ENCODE assay signal across 12 cellular contexts in the genomic region with DNA sequence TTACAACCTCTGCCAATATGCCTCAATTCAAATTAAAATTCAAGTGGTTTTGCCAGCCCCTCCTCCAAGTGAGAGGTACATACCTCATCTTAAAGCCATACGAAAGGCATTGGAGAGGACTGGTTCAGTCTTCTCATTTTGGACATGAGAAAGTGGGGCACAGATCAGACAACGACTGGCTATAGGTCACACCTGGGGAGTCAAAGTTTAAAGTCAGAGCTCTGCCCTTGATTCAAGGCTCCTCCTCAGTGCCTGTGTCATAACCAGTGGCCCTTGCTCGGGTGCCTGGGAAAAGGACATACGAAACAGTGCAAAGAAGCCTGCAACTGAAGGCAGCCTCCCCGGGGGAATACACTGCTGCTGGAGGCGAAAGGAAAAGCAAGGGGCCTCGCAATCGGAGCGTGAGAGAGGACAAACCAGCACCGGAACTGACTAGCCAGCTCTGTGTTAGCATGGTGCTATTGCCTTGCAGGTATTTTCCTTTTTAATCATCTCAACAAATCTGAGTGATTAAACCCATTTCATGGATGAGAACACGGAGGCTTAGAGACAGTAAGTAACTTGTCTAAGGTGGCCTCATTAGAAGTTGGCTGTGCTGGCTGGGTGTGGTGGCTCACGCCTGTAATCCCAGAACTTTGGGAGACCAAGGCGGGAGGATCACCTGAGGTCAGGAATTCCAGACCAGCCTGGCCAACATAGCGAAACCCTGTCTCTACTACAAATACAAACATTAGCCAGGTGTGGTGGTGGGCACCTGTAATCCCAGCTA. TPM values are rescaled to one million over a fixed set of nuclear protein-coding genes. Genes with fewer than 3 reads are reported as not detected.
DNase-seq lines count a peak whose midpoint lies in the region; ATAC-seq, FAIRE-seq and TF ChIP-seq lines count a peak whose summit lies in the region.
"Had no signal": no experiment of that assay in that cellular context is flagged by ENCODE, and none has a peak within 500 bp of the region (broad histone marks: within the 10 kb centered on the region; RNA-seq: fewer than 3 reads in every experiment).

No MANE protein-coding gene starts in this region.

- no peak overlapping the region for H3K18ac ChIP-seq in H1 (ENCODE audit: extremely low read depth, low read length)

- ATAC-seq in Right ventricle myocardium inferior = no peak

- peak overlapping the region; percentile 51; the same call in 1 of the 2 replicates for H3K4me2 ChIP-seq in OCI-LY1 (ENCODE audit: low read length)
- peak overlapping the region in 1 of 2 experiments; percentile 77; a peak in 2 of 4 replicates for H3K4me2 ChIP-seq in H1 (ENCODE audit: insufficient read depth in 1 of 2, low read depth in 2 of 2, low read length in 2 of 2)
- no peak overlapping the region for H3K4me2 ChIP-seq in parathyroid adenoma (ENCODE audit: low read length)

- intact Hi-C loops in Right ventricle myocardium inferior (cut with DNase I) (no loop called here), cardiac septum (cut with DNase I) (no loop called here)

- H3K9me3 ChIP-seq in OCI-LY1 (ENCODE audit: low read length) = no peaks in the 10 kb centered on the region
- H3K9me3 ChIP-seq in H1 (ENCODE audit: insufficient read depth in 2 of 2, low read depth in 1 of 2, low read length in 1 of 2) = no peaks in the 10 kb centered on the region
- no peaks in the 10 kb centered on the region for H3K9me3 ChIP-seq in parathyroid adenoma (ENCODE audit: control insufficient read depth, low read length)
- H3K9me3 ChIP-seq: body of pancreas, suprapubic skin had no signal

- FAIRE-seq in H1 (lab: Jason Lieb, UNC) = no peak

- no peak overlapping the region for H2AK5ac ChIP-seq in H1 (ENCODE audit: low read depth, low read length)

- H3K79me1 ChIP-seq in H1 (ENCODE audit: low read depth, low read length) = no peaks in the 10 kb centered on the region; the same call in 1 of the 2 replicates

- H3F3A ChIP-seq in OCI-LY1 (ENCODE audit: insufficient read depth, low read length) = no peaks in the 10 kb centered on the region

- no peak overlapping the region for H3K4ac ChIP-seq in H1 (replicated peaks; ENCODE audit: insufficient read length, low read depth, low read length)

- H4K91ac ChIP-seq in H1 (replicated peaks; ENCODE audit: insufficient read length, low read length) = peak overlapping the region; percentile 42

- WGBS in H1 (ENCODE audit: extremely low coverage in 1 of 2, insufficient coverage in 1 of 2, insufficient read length in 1 of 2, insufficient replicate concordance in 2 of 2, low coverage in 1 of 2, low lambda C conversion rate in 2 of 2, missing lambda C conversion rate in 1 of 2), 2 experiments = 78% methylated on average over 14 of the region's 14 CpGs; no CpG with 5 or more reads in 1 of the 2 experiments

- H3K79me2 ChIP-seq in OCI-LY1 (ENCODE audit: insufficient read depth, low read length) = peaks cover 39% of the 10 kb centered on the region
- H3K79me2 ChIP-seq in H1 (ENCODE audit: control insufficient read depth in 1 of 2, insufficient read depth in 2 of 2, low read length in 2 of 2) = peaks cover 29 to 47% of the 10 kb centered on the region in 2 experiments
- peaks cover 39% of the 10 kb centered on the region for H3K79me2 ChIP-seq in parathyroid adenoma

- peaks cover 2% of the 10 kb centered on the region for H3K23me2 ChIP-seq in H1 (ENCODE audit: low read depth, low read length)

- no peak overlapping the region for H4K5ac ChIP-seq in H1 (ENCODE audit: insufficient read length, low read depth, low read length)

- no peak overlapping the region for H3K56ac ChIP-seq in H1 (replicated peaks; ENCODE audit: insufficient read length, low read depth, low read length)

- H4K8ac ChIP-seq in H1 (ENCODE audit: extremely low read depth, insufficient read depth, low read length) = no peak overlapping the region

- no peak overlapping the region for H2BK20ac ChIP-seq in H1 (ENCODE audit: low read length)

- no peak for TF ChIP-seq POLR2A in H1 (IDR thresholded peaks at IDR 0.05; ENCODE audit: control extremely low read depth in 1 of 2, low read depth in 2 of 2, low read length in 2 of 2)

- no peak overlapping the region for H3K14ac ChIP-seq in H1 (ENCODE audit: insufficient read length)

- H4K20me1 ChIP-seq in OCI-LY1 (ENCODE audit: insufficient read depth, low read length) (no peaks in the 10 kb centered on the region), H1 (replicated peaks in 1 of 2; ENCODE audit: control insufficient read depth in 1 of 2, insufficient read depth in 2 of 2, low read length in 2 of 2) (peaks cover 3% of the 10 kb centered on the region in 2 experiments)

- no peak overlapping the region for H2BK120ac ChIP-seq in H1 (replicated peaks; ENCODE audit: low read depth, low read length)

- H2BK5ac ChIP-seq in H1 (ENCODE audit: low read depth, low read length) = no peak overlapping the region

- H2AFZ ChIP-seq in OCI-LY1 (ENCODE audit: low read length) (peak overlapping the region; percentile 58), H1 (ENCODE audit: low read length) (0 out of 2 replicates have a peak overlapping the region, but pooled peaks have one; percentile 49), parathyroid adenoma (peak overlapping the region; percentile 99)

- H3K23ac ChIP-seq in H1 (ENCODE audit: insufficient read length) = no peak overlapping the region

- H3K27me3 ChIP-seq in OCI-LY1 (ENCODE audit: insufficient read depth, low read length) = no peaks in the 10 kb centered on the region
- no peaks in the 10 kb centered on the region for H3K27me3 ChIP-seq in H1 (replicated peaks in 1 of 4; ENCODE audit: control insufficient read depth in 3 of 4, extremely low read depth in 1 of 4, insufficient read depth in 3 of 4, low read length in 3 of 4)
- no peaks in the 10 kb centered on the region for H3K27me3 ChIP-seq in parathyroid adenoma (ENCODE audit: control insufficient read depth, insufficient read depth, low read length)
- H3K27me3 ChIP-seq: body of pancreas, suprapubic skin had no signal

- H3K36me3 ChIP-seq in OCI-LY1 (ENCODE audit: insufficient read depth, low read length) = peaks cover 22% of the 10 kb centered on the region
- no peaks in the 10 kb centered on the region; a peak in 1 of 8 replicates for H3K36me3 ChIP-seq in H1 (ENCODE audit: control insufficient read depth in 2 of 4, insufficient read depth in 4 of 4, low read length in 3 of 4)
- H3K36me3 ChIP-seq in parathyroid adenoma (ENCODE audit: control insufficient read depth, insufficient read depth, low read length) = no peaks in the 10 kb centered on the region
- H3K36me3 ChIP-seq: suprapubic skin had no signal

- no peak for TF ChIP-seq EP300 in H1 (IDR thresholded peaks at IDR 0.05; ENCODE audit: borderline replicate concordance in 1 of 2, low read depth in 2 of 2, low read length in 2 of 2)

- H3K4me1 ChIP-seq in OCI-LY1 (ENCODE audit: insufficient read depth, low read length, severe bottlenecking) (peaks cover 30% of the 10 kb centered on the region), H1 (replicated peaks in 1 of 4; ENCODE audit: control insufficient read depth in 3 of 4, insufficient read depth in 4 of 4, low read length in 3 of 4) (peaks cover 0 to 3% (median 0%) of the 10 kb centered on the region in 4 experiments; a peak in 1 of 7 replicates), parathyroid adenoma (peaks cover 10% of the 10 kb centered on the region)

- H2BK12ac ChIP-seq in H1 (ENCODE audit: low read depth, low read length) = no peak overlapping the region

- no peak overlapping the region for H3K27ac ChIP-seq in OCI-LY1 (ENCODE audit: low read depth, low read length, poor library complexity, severe bottlenecking)
- no peak overlapping the region for H3K27ac ChIP-seq in H1 (ENCODE audit: low read depth, low read length)
- no peak overlapping the region for H3K27ac ChIP-seq in parathyroid adenoma

- TF ChIP-seq RAD21 in H1 (IDR thresholded peaks at IDR 0.05 in 1 of 2, conservative IDR thresholded peaks at IDR 0.05 in 1 of 2; ENCODE audit: low read depth in 2 of 2, low read length in 2 of 2) = no peak

- no peaks in the 10 kb centered on the region for H3K9me2 ChIP-seq in OCI-LY1 (ENCODE audit: low read depth, low read length)

- no peak overlapping the region for H2BK15ac ChIP-seq in H1 (ENCODE audit: low read length)

- POLR2A ChIA-PET in H1 (lab: Charles Lee; ENCODE audit: partially characterized antibody) = no interaction called here

- peak; percentile 69 for DNase-seq in Right ventricle myocardium inferior (ENCODE audit: missing footprints)
- DNase-seq in cardiac septum (ENCODE audit: low spot score) = no peak
- DNase-seq in H1 (ENCODE audit: low read depth in 1 of 2, low spot score in 2 of 2) = no peak
- no peak for DNase-seq in ureter (ENCODE audit: low spot score)
- DNase-seq in NOMO-1 treated with DMSO at 0.1 percent for 48 hours (lab: John Stamatoyannopoulos, UW; ENCODE audit: unreplicated experiment) = no peak
- DNase-seq in stimulated activated CD4-positive, alpha-beta T cell treated with anti-CD3 and anti-CD28 coated beads, Interleukin-4, amount 100 ng/mL, for 1 hour = no peak
- DNase-seq: activated gamma-delta T cell, T-helper 2 cell had no signal

- H3K9ac ChIP-seq in OCI-LY1 (ENCODE audit: low read length) (no peak overlapping the region), H1 (replicated peaks in 1 of 4; ENCODE audit: extremely low read depth in 1 of 4, low read depth in 3 of 4, low read length in 3 of 4) (no peak overlapping the region), parathyroid adenoma (no peak overlapping the region)

- CTCF ChIA-PET in H1 (lab: Charles Lee; ENCODE audit: partially characterized antibody) = interaction anchor here (0.7 to 1.8 kb wide), 3 partner anchors 9 to 241 kb away, joined by 3 to 8 read pairs (median 4); no protein-coding TSS in a partner anchor

- H3K4me3 ChIP-seq in OCI-LY1 (ENCODE audit: low read depth, low read length, poor library complexity, severe bottlenecking) = peak overlapping the region; percentile 83
- no peak overlapping the region for H3K4me3 ChIP-seq in H1 (ENCODE audit: extremely low read depth in 1 of 4, insufficient read depth in 2 of 4, low read depth in 3 of 4, low read length in 4 of 4)
- H3K4me3 ChIP-seq in parathyroid adenoma (ENCODE audit: low read depth, low read length) = no peak overlapping the region
- H3K4me3 ChIP-seq: body of pancreas had no signal

- TF ChIP-seq CTCF in OCI-LY1 (IDR thresholded peaks at IDR 0.05; ENCODE audit: low read length) (no peak), H1 (IDR thresholded peaks at IDR 0.05; ENCODE audit: control extremely low read depth in 1 of 3, insufficient read depth in 1 of 3, low read depth in 1 of 3, low read length in 3 of 3) (no peak), parathyroid adenoma (IDR thresholded peaks at IDR 0.05) (no peak)

RNA-seq across cellular contexts. Expression of a gene that starts 1.1 kb away (rescaled TPM):
- total RNA-seq in Right ventricle myocardium inferior (24.2 TPM), cardiac septum (22.7 TPM), ureter (37.4 TPM)
- 42.2 and 43.8 TPM in 2 replicates for total RNA-seq in H1 (2021; fragmentation: NEBNext Ultra II Directional; extraction: Animal tissue kit (Norgen Biotek cat#: 25700))
- 4.7 and 6.7 TPM in 2 replicates for polyA plus RNA-seq in H1 (2011; rRNA removed)
- 8.7 TPM for polyA plus RNA-seq in H1 (2011; cell fraction: cytosol; rRNA removed)
- polyA plus RNA-seq in H1 (2011; cell fraction: nucleus; rRNA removed) = 5.1 TPM
- 13.1 to 22.3 TPM (median 14.7 TPM) in 4 replicates for polyA plus RNA-seq in H1 (2012, experiment 1 of 2)
- polyA plus RNA-seq in H1 (2012, experiment 2 of 2) = 1.9 TPM
- polyA plus RNA-seq in H1 (2013, experiment 1 of 2) = 23.6 TPM
- polyA plus RNA-seq in H1 (2013, experiment 2 of 2) = 23.3 TPM
- polyA minus RNA-seq in H1 (2011; rRNA and poly(A)+ RNA removed) = 13.7 and 16.6 TPM in 2 replicates
- 8.2 TPM for polyA minus RNA-seq in H1 (2011; cell fraction: cytosol; rRNA and poly(A)+ RNA removed)
- 11.3 TPM for polyA minus RNA-seq in H1 (2011; cell fraction: nucleus; rRNA and poly(A)+ RNA removed)

Comparison
In these comparisons a context has a peak if more than half of its experiments do, and no peak if none do; other contexts are left out.
1. H2AFZ ChIP-seq: peak in every context shown above with its lines; median percentile 99 in parathyroid adenoma; 58 in OCI-LY1; 49 in H1.